18 cellular contexts compared by ENCODE assay signal in the genomic region with DNA sequence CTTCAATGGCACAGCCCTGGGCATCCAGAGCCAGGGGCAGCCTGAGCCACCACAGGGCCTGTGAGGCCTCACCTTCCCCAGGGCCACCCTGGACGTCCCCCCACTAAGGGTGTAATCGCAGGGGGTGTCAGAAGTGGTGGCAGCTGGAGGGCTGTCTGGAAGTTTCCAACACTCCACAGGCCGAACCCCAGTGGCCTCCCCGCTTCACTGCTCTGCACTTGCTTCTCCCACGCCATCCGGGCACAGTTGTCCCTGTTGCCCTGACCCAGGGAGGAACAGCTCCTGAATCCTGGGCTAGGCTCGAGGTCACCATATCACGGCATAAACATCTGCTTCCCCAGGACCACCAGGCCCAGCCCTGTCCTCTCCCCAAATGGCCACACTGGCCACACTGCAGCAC.
DNase-seq lines count a peak whose midpoint lies in the region; ATAC-seq and TF ChIP-seq lines count a peak whose summit lies in the region.
"Had no signal": no experiment of that assay in that cellular context is flagged by ENCODE, and none has a peak within 500 bp of the region (broad histone marks: within the 10 kb centered on the region; RNA-seq: fewer than 3 reads in every experiment).

No MANE protein-coding gene starts in this region.

- peak; percentile 35 for DNase-seq in Right ventricle myocardium inferior (ENCODE audit: missing footprints)
- no peak for DNase-seq in left ventricle myocardium inferior
- no peak for DNase-seq in WTC11 (ENCODE audit: low spot score)
- DNase-seq in neural crest cell (ENCODE audit: low read depth, low spot score) = no peak
- no peak for DNase-seq in stimulated activated naive B cell treated with anti-CD40 and anti-IgM and Interleukin-4, amounts not matched to agents 10 μg/mL and 1 μg/mL and 100 μg/mL, for 72 hours
- DNase-seq in activated naive CD8-positive, alpha-beta T cell treated with anti-CD3 and anti-CD28 coated beads, Interleukin-2, amount 50 U/mL, for 24 hours = no peak
- DNase-seq in psoas muscle = no peak
- DNase-seq: AML-193; Caco-2; CD4-positive, alpha-beta T cell; DMS79; GDM1; GM23248; HCEC 1CT had no signal

- POLR2A ChIA-PET in WTC11 (lab: Charles Lee) = no interaction called here

- H3K36me3 ChIP-seq in left ventricle myocardium inferior (peaks cover 8% of the 10 kb centered on the region), psoas muscle (ENCODE audit: insufficient read depth in 1 of 2, low read depth in 1 of 2) (peaks cover 0 to 7% of the 10 kb centered on the region in 2 donors)

- H3K36me3 Mint-ChIP-seq in WTC11 (peaks cover under 1% of the 10 kb centered on the region; the same call in 1 of the 2 replicates), neural crest cell (ENCODE audit: low read depth) (peaks cover 10% of the 10 kb centered on the region)
- H3K36me3 Mint-ChIP-seq in stimulated activated naive B cell treated with anti-CD40 and anti-IgM and Interleukin-4, amounts not matched to agents 10 μg/mL and 1 μg/mL and 100 μg/mL, for 72 hours = peaks cover 51 to 69% of the 10 kb centered on the region in 2 donors
- peaks cover 34% of the 10 kb centered on the region for H3K36me3 Mint-ChIP-seq in activated naive CD8-positive, alpha-beta T cell treated with anti-CD3 and anti-CD28 coated beads, Interleukin-2, amount 50 U/mL, for 24 hours (ENCODE audit: low read depth)

- H3K27me3 Mint-ChIP-seq in WTC11 (ENCODE audit: low read depth) (no peaks in the 10 kb centered on the region; the same call in 1 of the 2 replicates), neural crest cell (ENCODE audit: low read depth) (no peaks in the 10 kb centered on the region)
- no peaks in the 10 kb centered on the region for H3K27me3 Mint-ChIP-seq in stimulated activated naive B cell treated with anti-CD40 and anti-IgM and Interleukin-4, amounts not matched to agents 10 μg/mL and 1 μg/mL and 100 μg/mL, for 72 hours
- H3K27me3 Mint-ChIP-seq in activated naive CD8-positive, alpha-beta T cell treated with anti-CD3 and anti-CD28 coated beads, Interleukin-2, amount 50 U/mL, for 24 hours = no peaks in the 10 kb centered on the region
- H3K27me3 Mint-ChIP-seq: CD4-positive, alpha-beta T cell had no signal

- H3K27ac ChIP-seq in left ventricle myocardium inferior (replicated peaks) (no peak overlapping the region), psoas muscle (no peak overlapping the region)
- H3K27ac ChIP-seq: 22Rv1, A549, C4-2B, GM23248 had no signal

- no peaks in the 10 kb centered on the region for H3K27me3 ChIP-seq in left ventricle myocardium inferior (ENCODE audit: low read depth)
- no peaks in the 10 kb centered on the region for H3K27me3 ChIP-seq in psoas muscle (ENCODE audit: insufficient read depth in 3 of 3, low read length in 2 of 3)

- H3K4me1 Mint-ChIP-seq in WTC11 (no peaks in the 10 kb centered on the region), neural crest cell (no peaks in the 10 kb centered on the region)
- peaks cover 17 to 26% of the 10 kb centered on the region in 2 donors for H3K4me1 Mint-ChIP-seq in stimulated activated naive B cell treated with anti-CD40 and anti-IgM and Interleukin-4, amounts not matched to agents 10 μg/mL and 1 μg/mL and 100 μg/mL, for 72 hours
- peaks cover 13% of the 10 kb centered on the region for H3K4me1 Mint-ChIP-seq in activated naive CD8-positive, alpha-beta T cell treated with anti-CD3 and anti-CD28 coated beads, Interleukin-2, amount 50 U/mL, for 24 hours

- H3K27ac Mint-ChIP-seq in WTC11 (peak overlapping the region; percentile 63; the same call in 1 of the 2 replicates), neural crest cell (ENCODE audit: unreplicated experiment) (peak overlapping the region; percentile 88)
- H3K27ac Mint-ChIP-seq in stimulated activated naive B cell treated with anti-CD40 and anti-IgM and Interleukin-4, amounts not matched to agents 10 μg/mL and 1 μg/mL and 100 μg/mL, for 72 hours = peak overlapping the region; percentile 47
- no peak overlapping the region for H3K27ac Mint-ChIP-seq in activated naive CD8-positive, alpha-beta T cell treated with anti-CD3 and anti-CD28 coated beads, Interleukin-2, amount 50 U/mL, for 24 hours
- H3K27ac Mint-ChIP-seq: CD4-positive, alpha-beta T cell had no signal

- no peak for TF ChIP-seq CTCF in left ventricle myocardium inferior (IDR thresholded peaks at IDR 0.05; ENCODE audit: borderline replicate concordance)
- TF ChIP-seq CTCF in WTC11 (IDR thresholded peaks at IDR 0.05) = no peak
- no peak for TF ChIP-seq CTCF in neural crest cell (conservative IDR thresholded peaks at IDR 0.05)
- no peak for TF ChIP-seq CTCF in psoas muscle (IDR thresholded peaks at IDR 0.05)

- intact Hi-C loops in Right ventricle myocardium inferior (cut with DNase I) (no loop called here), left ventricle myocardium inferior (cut with micrococcal nuclease) (no loop called here), psoas muscle (cut with DNase I) (no loop called here)

- H3K4me3 Mint-ChIP-seq in WTC11 (no peak overlapping the region), neural crest cell (no peak overlapping the region)
- no peak overlapping the region for H3K4me3 Mint-ChIP-seq in stimulated activated naive B cell treated with anti-CD40 and anti-IgM and Interleukin-4, amounts not matched to agents 10 μg/mL and 1 μg/mL and 100 μg/mL, for 72 hours
- no peak overlapping the region for H3K4me3 Mint-ChIP-seq in activated naive CD8-positive, alpha-beta T cell treated with anti-CD3 and anti-CD28 coated beads, Interleukin-2, amount 50 U/mL, for 24 hours
- H3K4me3 Mint-ChIP-seq: CD4-positive, alpha-beta T cell had no signal

- 93 to 98% (median 97%) methylated on average over 8 of the region's 8 CpGs for WGBS in psoas muscle, 3 donors

- H3K4me3 ChIP-seq in left ventricle myocardium inferior = no peak overlapping the region
- H3K4me3 ChIP-seq in psoas muscle = no peak overlapping the region
- H3K4me3 ChIP-seq: A549, GM23248 had no signal

- CTCF ChIA-PET in WTC11 (lab: Charles Lee) = no interaction called here

- H3K9me3 Mint-ChIP-seq in WTC11 (no peaks in the 10 kb centered on the region), neural crest cell (peaks cover under 1% of the 10 kb centered on the region)
- peaks cover 4 to 8% of the 10 kb centered on the region in 2 donors for H3K9me3 Mint-ChIP-seq in stimulated activated naive B cell treated with anti-CD40 and anti-IgM and Interleukin-4, amounts not matched to agents 10 μg/mL and 1 μg/mL and 100 μg/mL, for 72 hours
- peaks cover 25% of the 10 kb centered on the region for H3K9me3 Mint-ChIP-seq in activated naive CD8-positive, alpha-beta T cell treated with anti-CD3 and anti-CD28 coated beads, Interleukin-2, amount 50 U/mL, for 24 hours

- ATAC-seq in Right ventricle myocardium inferior (no peak), WTC11 (no peak), HG02852 (IDR thresholded peaks at IDR 0.05; ENCODE audit: unreplicated experiment) (no peak), psoas muscle (no peak)
- ATAC-seq in stimulated activated naive B cell treated with anti-CD40 and anti-IgM and Interleukin-4, amounts not matched to agents 10 μg/mL and 1 μg/mL and 100 μg/mL, for 72 hours (replicated peaks) = no peak
- ATAC-seq in activated naive CD8-positive, alpha-beta T cell treated with anti-CD3 and anti-CD28 coated beads, Interleukin-2, amount 50 U/mL, for 24 hours = no peak
- ATAC-seq: A549 had no signal

- H3K9me3 ChIP-seq in left ventricle myocardium inferior (replicated peaks) (peaks cover 2% of the 10 kb centered on the region), psoas muscle (no peaks in the 10 kb centered on the region)
- H3K9me3 ChIP-seq: A549, Caco-2 had no signal

- H3K4me1 ChIP-seq in left ventricle myocardium inferior (peaks cover 8% of the 10 kb centered on the region), psoas muscle (peaks cover 5% of the 10 kb centered on the region)
- H3K4me1 ChIP-seq: A549, Caco-2 had no signal

TF ChIP-seq in WTC11, 78 proteins besides CTCF, POLR2A, EP300 and RAD21 (continues in another document):
- TF ChIP-seq PRRX2 (CRISPR knock-in tag; IDR thresholded peaks at IDR 0.05) (no peak), HMGA2 (CRISPR knock-in tag; IDR thresholded peaks at IDR 0.05) (no peak), ZNF263 (CRISPR knock-in tag; IDR thresholded peaks at IDR 0.05; ENCODE audit: low read depth) (no peak)
- TF ChIP-seq, protein P1, sequence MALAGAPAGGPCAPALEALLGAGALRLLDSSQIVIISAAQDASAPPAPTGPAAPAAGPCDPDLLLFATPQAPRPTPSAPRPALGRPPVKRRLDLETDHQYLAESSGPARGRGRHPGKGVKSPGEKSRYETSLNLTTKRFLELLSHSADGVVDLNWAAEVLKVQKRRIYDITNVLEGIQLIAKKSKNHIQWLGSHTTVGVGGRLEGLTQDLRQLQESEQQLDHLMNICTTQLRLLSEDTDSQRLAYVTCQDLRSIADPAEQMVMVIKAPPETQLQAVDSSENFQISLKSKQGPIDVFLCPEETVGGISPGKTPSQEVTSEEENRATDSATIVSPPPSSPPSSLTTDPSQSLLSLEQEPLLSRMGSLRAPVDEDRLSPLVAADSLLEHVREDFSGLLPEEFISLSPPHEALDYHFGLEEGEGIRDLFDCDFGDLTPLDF (CRISPR knock-in tag; IDR thresholded peaks at IDR 0.05) = no peak
- TF ChIP-seq, protein P2, sequence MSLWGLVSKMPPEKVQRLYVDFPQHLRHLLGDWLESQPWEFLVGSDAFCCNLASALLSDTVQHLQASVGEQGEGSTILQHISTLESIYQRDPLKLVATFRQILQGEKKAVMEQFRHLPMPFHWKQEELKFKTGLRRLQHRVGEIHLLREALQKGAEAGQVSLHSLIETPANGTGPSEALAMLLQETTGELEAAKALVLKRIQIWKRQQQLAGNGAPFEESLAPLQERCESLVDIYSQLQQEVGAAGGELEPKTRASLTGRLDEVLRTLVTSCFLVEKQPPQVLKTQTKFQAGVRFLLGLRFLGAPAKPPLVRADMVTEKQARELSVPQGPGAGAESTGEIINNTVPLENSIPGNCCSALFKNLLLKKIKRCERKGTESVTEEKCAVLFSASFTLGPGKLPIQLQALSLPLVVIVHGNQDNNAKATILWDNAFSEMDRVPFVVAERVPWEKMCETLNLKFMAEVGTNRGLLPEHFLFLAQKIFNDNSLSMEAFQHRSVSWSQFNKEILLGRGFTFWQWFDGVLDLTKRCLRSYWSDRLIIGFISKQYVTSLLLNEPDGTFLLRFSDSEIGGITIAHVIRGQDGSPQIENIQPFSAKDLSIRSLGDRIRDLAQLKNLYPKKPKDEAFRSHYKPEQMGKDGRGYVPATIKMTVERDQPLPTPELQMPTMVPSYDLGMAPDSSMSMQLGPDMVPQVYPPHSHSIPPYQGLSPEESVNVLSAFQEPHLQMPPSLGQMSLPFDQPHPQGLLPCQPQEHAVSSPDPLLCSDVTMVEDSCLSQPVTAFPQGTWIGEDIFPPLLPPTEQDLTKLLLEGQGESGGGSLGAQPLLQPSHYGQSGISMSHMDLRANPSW (CRISPR knock-in tag; conservative IDR thresholded peaks at IDR 0.05; ENCODE audit: low read depth) = no peak
